8 cellular contexts compared by ENCODE assay signal in the genomic region with DNA sequence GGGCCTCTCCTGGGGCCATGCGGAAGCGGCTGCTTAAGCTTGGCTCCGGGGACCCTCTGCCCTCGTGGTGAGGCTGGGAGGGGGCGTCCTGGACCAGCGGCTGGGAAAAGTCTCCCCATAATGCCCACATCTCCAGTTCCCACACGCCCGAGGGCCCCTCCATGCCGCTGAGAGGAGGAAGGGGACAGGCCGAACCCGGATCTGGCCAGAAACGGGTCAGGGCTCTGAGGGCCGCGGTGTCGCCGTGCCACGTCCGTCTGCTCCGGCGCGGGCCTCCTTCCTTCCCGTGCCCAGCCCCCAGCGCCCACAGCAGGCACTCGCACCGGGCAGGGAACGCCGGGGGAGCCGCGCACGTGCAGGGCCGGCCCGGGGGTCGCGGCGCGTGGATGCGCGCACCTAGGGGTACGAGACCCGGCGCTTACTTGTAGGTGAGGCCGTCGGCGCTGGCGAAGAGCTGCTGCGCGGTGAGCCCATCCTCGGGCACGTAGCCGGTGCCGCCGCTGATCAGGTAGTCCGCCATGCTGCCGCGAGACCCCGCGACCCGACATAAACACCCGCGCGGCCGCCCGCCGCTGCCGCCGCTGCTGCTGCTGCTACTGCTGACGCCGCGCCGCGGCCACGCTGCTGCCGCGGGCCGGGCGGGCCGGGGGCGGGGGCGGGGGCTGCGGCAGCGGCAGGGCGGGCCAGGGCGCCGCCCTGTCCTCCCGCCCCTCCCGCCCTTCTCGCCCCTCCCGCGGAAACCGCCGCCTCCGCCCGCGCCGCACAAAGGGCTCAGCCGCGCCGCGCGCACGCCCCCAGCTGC. TPM values are rescaled to one million over a fixed set of nuclear protein-coding genes. Genes with fewer than 3 reads are reported as not detected.
DNase-seq lines count a peak whose midpoint lies in the region; ATAC-seq and TF ChIP-seq lines count a peak whose summit lies in the region.

No MANE protein-coding gene starts in this region.

- no peak overlapping the region for H2BK20ac ChIP-seq in H9 (ENCODE audit: low read depth, low read length, poor library complexity, severe bottlenecking)

- H3T11ph ChIP-seq in H9 (ENCODE audit: low read length), result no peak overlapping the region

- no peak overlapping the region for H2AFZ ChIP-seq in H9 (ENCODE audit: low read length)
- peak overlapping the region; percentile 78 for H2AFZ ChIP-seq in hepatocyte

- H3K4ac ChIP-seq in H9 (ENCODE audit: low read depth, low read length), result no peak overlapping the region

- no peak overlapping the region for H4K8ac ChIP-seq in H9 (replicated peaks; ENCODE audit: insufficient read length, low read depth, low read length)

- WGBS in H9 (ENCODE audit: extremely low coverage, insufficient read length, low lambda C conversion rate), result no CpG with 5 or more reads among the region's 101 CpGs
- WGBS in hepatocyte (ENCODE audit: low lambda C conversion rate, missing lambda C conversion rate), result 5% methylated on average over 44 of the region's 101 CpGs
- WGBS in spleen, 5 donors, result 1 to 4% (median 2%) methylated on average over 28 to 101 of the region's 101 CpGs

- peaks cover 68% of the 10 kb centered on the region for H3K27me3 Mint-ChIP-seq in H9 (ENCODE audit: low read depth)
- H3K27me3 Mint-ChIP-seq in activated naive CD8-positive, alpha-beta T cell treated with anti-CD3 and anti-CD28 coated beads, Interleukin-2, amount 10 ng/mL, durations not matched to agents 7 days and 5 days, result peaks cover 5% of the 10 kb centered on the region

- peak overlapping the region; percentile 81 for H3K4me3 ChIP-seq in AG09309 (ENCODE audit: control insufficient read depth, low read depth, low read length)
- H3K4me3 ChIP-seq in SJCRH30, result peak overlapping the region; percentile 96
- peak overlapping the region; percentile 70 for H3K4me3 ChIP-seq in hepatocyte
- H3K4me3 ChIP-seq in spleen, result peak overlapping the region; percentile 57 to 93 (median 74)

- H3K4me2 ChIP-seq in H9 (ENCODE audit: insufficient read depth, insufficient read length, low read length) (peak overlapping the region; percentile 32), hepatocyte (peak overlapping the region; percentile 97)

- no peak overlapping the region for H2BK12ac ChIP-seq in H9 (ENCODE audit: insufficient read length, low read depth, low read length)

- H3K36me3 Mint-ChIP-seq in H9 (ENCODE audit: insufficient read depth in 1 of 3, low read depth in 3 of 3), result peaks cover 2 to 12% (median 6%) of the 10 kb centered on the region in 3 experiments; a peak in 5 of 7 replicates
- peaks cover 4% of the 10 kb centered on the region for H3K36me3 Mint-ChIP-seq in activated naive CD8-positive, alpha-beta T cell treated with anti-CD3 and anti-CD28 coated beads, Interleukin-2, amount 10 ng/mL, durations not matched to agents 7 days and 5 days

- H3K27ac ChIP-seq in H9 (ENCODE audit: insufficient read length, low read depth, low read length) (no peak overlapping the region), SJCRH30 (no peak overlapping the region), hepatocyte (peak overlapping the region; percentile 34), spleen (peak overlapping the region; percentile 22 to 96 (median 91))

- no peak overlapping the region for H2BK15ac ChIP-seq in H9 (ENCODE audit: low read depth, low read length)

- H3K9me2 ChIP-seq in hepatocyte (replicated peaks; ENCODE audit: insufficient read depth), result no peaks in the 10 kb centered on the region

- H4K20me1 ChIP-seq in H9 (ENCODE audit: control insufficient read depth, insufficient read depth, insufficient read length) (peaks cover 4% of the 10 kb centered on the region), hepatocyte (ENCODE audit: insufficient read depth, poor library complexity, severe bottlenecking) (peaks cover 4% of the 10 kb centered on the region)

- H3K27me3 ChIP-seq in H9 (ENCODE audit: insufficient read depth, low read length) (peaks cover 29% of the 10 kb centered on the region), SJCRH30 (no peaks in the 10 kb centered on the region), hepatocyte (no peaks in the 10 kb centered on the region), spleen (replicated peaks in 1 of 7) (no peaks in the 10 kb centered on the region)

- TF ChIP-seq POLR2A in spleen (IDR thresholded peaks at IDR 0.05), result no peak

- no peaks in the 10 kb centered on the region; a peak in 1 of 5 replicates for H3K9me3 Mint-ChIP-seq in H9
- H3K9me3 Mint-ChIP-seq in activated naive CD8-positive, alpha-beta T cell treated with anti-CD3 and anti-CD28 coated beads, Interleukin-2, amount 10 ng/mL, durations not matched to agents 7 days and 5 days, result no peaks in the 10 kb centered on the region

- H3K4me1 Mint-ChIP-seq in H9, result peaks cover 37 to 40% of the 10 kb centered on the region in 2 experiments
- peaks cover 36% of the 10 kb centered on the region for H3K4me1 Mint-ChIP-seq in activated naive CD8-positive, alpha-beta T cell treated with anti-CD3 and anti-CD28 coated beads, Interleukin-2, amount 10 ng/mL, durations not matched to agents 7 days and 5 days

- no peak overlapping the region for H3K56ac ChIP-seq in H9 (ENCODE audit: insufficient read length, low read depth, low read length)

- H3K9me3 ChIP-seq in H9 (ENCODE audit: control insufficient read depth, low read depth, low read length), result no peaks in the 10 kb centered on the region
- no peaks in the 10 kb centered on the region for H3K9me3 ChIP-seq in SJCRH30 (replicated peaks)
- H3K9me3 ChIP-seq in hepatocyte (ENCODE audit: low read depth), result no peaks in the 10 kb centered on the region
- no peaks in the 10 kb centered on the region for H3K9me3 ChIP-seq in spleen

- intact Hi-C loops in spleen (cut with DNase I; ENCODE audit: low total_unique reads), result no loop called here

- POLR2A ChIA-PET in activated naive CD8-positive, alpha-beta T cell treated with anti-CD3 and anti-CD28 coated beads, Interleukin-2, amount 10 ng/mL, durations not matched to agents 7 days and 5 days (lab: Charles Lee), result no interaction called here

- peaks cover 19% of the 10 kb centered on the region for H3K23me2 ChIP-seq in H9 (ENCODE audit: insufficient read length, low read depth, low read length, poor library complexity, severe bottlenecking)

- H3K36me3 ChIP-seq in SJCRH30 (peaks cover 4% of the 10 kb centered on the region; the same call in 1 of the 2 replicates), hepatocyte (replicated peaks; ENCODE audit: insufficient read depth, low read depth) (no peaks in the 10 kb centered on the region), spleen (peaks cover 0 to 33% (median 16%) of the 10 kb centered on the region in 6 donors)

- H2AK5ac ChIP-seq in H9 (ENCODE audit: insufficient read length, low read length), result no peak overlapping the region

- DNase-seq in AG09309 (ENCODE audit: low read depth), result no peak
- DNase-seq in H9, result peak; percentile 51
- peak; percentile 45 to 64 for DNase-seq in SJCRH30
- DNase-seq in activated naive CD8-positive, alpha-beta T cell treated with anti-CD3 and anti-CD28 coated beads, Interleukin-2, amount 10 ng/mL, durations not matched to agents 7 days and 5 days, result peak; percentile 73
- DNase-seq in hepatocyte (ENCODE audit: low spot score), result peak; percentile 74
- DNase-seq in spleen, result peak; percentile 92

- peak overlapping the region; percentile 68 to 82 for H3K4me3 Mint-ChIP-seq in H9
- H3K4me3 Mint-ChIP-seq in activated naive CD8-positive, alpha-beta T cell treated with anti-CD3 and anti-CD28 coated beads, Interleukin-2, amount 10 ng/mL, durations not matched to agents 7 days and 5 days, result peak overlapping the region; percentile 84

- no peak overlapping the region for H4K91ac ChIP-seq in H9 (ENCODE audit: insufficient read length, low read depth, low read length)

- no peaks in the 10 kb centered on the region for H3K79me1 ChIP-seq in H9 (ENCODE audit: insufficient read depth, low read depth, low read length, poor library complexity, severe bottlenecking)

- TF ChIP-seq CTCF in AG09309 (IDR thresholded peaks at IDR 0.05; ENCODE audit: control insufficient read depth, insufficient read depth, low read depth, low read length, missing control alignments) (no peak), H9 (conservative IDR thresholded peaks at IDR 0.05) (no peak), hepatocyte (IDR thresholded peaks at IDR 0.05; ENCODE audit: poor library complexity) (no peak), spleen (IDR thresholded peaks at IDR 0.05 in 8 of 11, conservative IDR thresholded peaks at IDR 0.05 in 3 of 11) (peak in 1 of 11 experiments; percentile 13)

- no peak overlapping the region for H3K27ac Mint-ChIP-seq in H9
- H3K27ac Mint-ChIP-seq in activated naive CD8-positive, alpha-beta T cell treated with anti-CD3 and anti-CD28 coated beads, Interleukin-2, amount 10 ng/mL, durations not matched to agents 7 days and 5 days, result no peak overlapping the region

- no peaks in the 10 kb centered on the region for H3K79me2 ChIP-seq in H9 (ENCODE audit: insufficient read depth, low read length)
- H3K79me2 ChIP-seq in hepatocyte, result peaks cover 11% of the 10 kb centered on the region

- peak overlapping the region; percentile 20 for H3K18ac ChIP-seq in H9 (ENCODE audit: insufficient read length, low read depth, low read length)

- H3K4me1 ChIP-seq in H9 (ENCODE audit: insufficient read depth, low read length) (peaks cover 4% of the 10 kb centered on the region; the same call in 1 of the 2 replicates), SJCRH30 (peaks cover 25% of the 10 kb centered on the region), hepatocyte (ENCODE audit: insufficient read depth) (peaks cover 35% of the 10 kb centered on the region), spleen (peaks cover 22 to 66% (median 57%) of the 10 kb centered on the region in 6 donors)

- H3K9ac ChIP-seq in H9 (ENCODE audit: extremely low read depth, insufficient read length, low read length), result no peak overlapping the region

- peak; percentile 3 for ATAC-seq in activated naive CD8-positive, alpha-beta T cell treated with anti-CD3 and anti-CD28 coated beads, Interleukin-2, amount 10 ng/mL, durations not matched to agents 7 days and 5 days (ENCODE audit: low read depth)
- ATAC-seq in GM19467 (IDR thresholded peaks at IDR 0.05; ENCODE audit: unreplicated experiment), result no peak
- no peak for ATAC-seq in GM18909 (IDR thresholded peaks at IDR 0.05; ENCODE audit: poor library complexity, unreplicated experiment)

- H2BK5ac ChIP-seq in H9 (ENCODE audit: insufficient read length, low read length), result no peak overlapping the region

- peak overlapping the region; percentile 17 for H3K14ac ChIP-seq in H9 (ENCODE audit: insufficient read depth, low read length)

- H2BK120ac ChIP-seq in H9 (ENCODE audit: low read depth, low read length, poor library complexity, severe bottlenecking), result no peak overlapping the region

- H4K5ac ChIP-seq in H9 (ENCODE audit: insufficient read length, low read depth, low read length), result no peak overlapping the region

- no peak overlapping the region for H3K23ac ChIP-seq in H9 (ENCODE audit: insufficient read length, low read depth, low read length)

RNA-seq across cellular contexts. Expression of a gene that starts 4.2 kb away (rescaled TPM):
- total RNA-seq in H9 (2021) (32.7 and 35.2 TPM in 2 replicates), hepatocyte (30.4 and 34.7 TPM in 2 replicates), spleen (100 to 1,000 TPM in 3 of 7 donors, 10 to 100 TPM in 4; 75.8 to 120 (median 89.0) TPM)
- total RNA-seq in SJCRH30 (2014; rRNA removed; shearing (Covaris generic)), result 43.2 and 47.9 TPM in 2 replicates
- total RNA-seq in activated naive CD8-positive, alpha-beta T cell treated with anti-CD3 and anti-CD28 coated beads, Interleukin-2, amount 10 ng/mL, durations not matched to agents 7 days and 5 days, result 10 to 100 TPM; 59.0 to 64.4 TPM
- polyA plus RNA-seq in hepatocyte (63.5 and 70.5 TPM in 2 replicates), spleen (10 to 100 TPM; 29.9 to 52.1 (median 35.9) TPM)

RNA-seq across cellular contexts. Expression of a gene that starts 44.1 kb away (rescaled TPM):
- 0.15 and 0.24 TPM in 2 replicates for total RNA-seq in H9 (2021)
- 3.2 and 5.1 TPM in 2 replicates for total RNA-seq in SJCRH30 (2014; rRNA removed; shearing (Covaris generic))
- under 1 TPM; 0.28 to 0.30 TPM for total RNA-seq in activated naive CD8-positive, alpha-beta T cell treated with anti-CD3 and anti-CD28 coated beads, Interleukin-2, amount 10 ng/mL, durations not matched to agents 7 days and 5 days
- total RNA-seq in hepatocyte, result 1.2 and 2.2 TPM in 2 replicates
- polyA plus RNA-seq in hepatocyte, result 3.4 and 4.1 TPM in 2 replicates
- 1 to 10 TPM in 3 of 7 donors, under 1 TPM in 3, not detected in 1; 0.38 to 5.4 (median 0.93) TPM for total RNA-seq in spleen
- under 1 TPM; 0.14 to 0.45 (median 0.28) TPM for polyA plus RNA-seq in spleen

RNA-seq across cellular contexts. Expression of a gene that starts 50.1 kb away (rescaled TPM):
- 23.1 and 23.3 TPM in 2 replicates for total RNA-seq in H9 (2021)
- 33.1 and 34.6 TPM in 2 replicates for total RNA-seq in SJCRH30 (2014; rRNA removed; shearing (Covaris generic))
- 10 to 100 TPM; 27.8 to 28.4 TPM for total RNA-seq in activated naive CD8-positive, alpha-beta T cell treated with anti-CD3 and anti-CD28 coated beads, Interleukin-2, amount 10 ng/mL, durations not matched to agents 7 days and 5 days
- total RNA-seq in hepatocyte, result 16.5 and 18.0 TPM in 2 replicates
- 37.4 and 44.2 TPM in 2 replicates for polyA plus RNA-seq in hepatocyte
- total RNA-seq in spleen, result 10 to 100 TPM in 2 of 7 donors, 1 to 10 TPM in 5; 4.2 to 16.7 (median 7.1) TPM
- polyA plus RNA-seq in spleen, result 1 to 10 TPM; 3.2 to 8.2 (median 7.2) TPM

Comparison
In these comparisons a context has a peak if more than half of its experiments do, and no peak if none do; other contexts are left out.
1. H3K27ac ChIP-seq: peak in hepatocyte (single experiment) and spleen (8 of 8); none in H9 (single experiment) and SJCRH30 (single experiment).
2. Peak in every context shown above with its lines, with median percentiles within 50 percentile points of each other: H3K4me3 ChIP-seq.